8 cellular contexts compared by ENCODE assay signal in the genomic region with DNA sequence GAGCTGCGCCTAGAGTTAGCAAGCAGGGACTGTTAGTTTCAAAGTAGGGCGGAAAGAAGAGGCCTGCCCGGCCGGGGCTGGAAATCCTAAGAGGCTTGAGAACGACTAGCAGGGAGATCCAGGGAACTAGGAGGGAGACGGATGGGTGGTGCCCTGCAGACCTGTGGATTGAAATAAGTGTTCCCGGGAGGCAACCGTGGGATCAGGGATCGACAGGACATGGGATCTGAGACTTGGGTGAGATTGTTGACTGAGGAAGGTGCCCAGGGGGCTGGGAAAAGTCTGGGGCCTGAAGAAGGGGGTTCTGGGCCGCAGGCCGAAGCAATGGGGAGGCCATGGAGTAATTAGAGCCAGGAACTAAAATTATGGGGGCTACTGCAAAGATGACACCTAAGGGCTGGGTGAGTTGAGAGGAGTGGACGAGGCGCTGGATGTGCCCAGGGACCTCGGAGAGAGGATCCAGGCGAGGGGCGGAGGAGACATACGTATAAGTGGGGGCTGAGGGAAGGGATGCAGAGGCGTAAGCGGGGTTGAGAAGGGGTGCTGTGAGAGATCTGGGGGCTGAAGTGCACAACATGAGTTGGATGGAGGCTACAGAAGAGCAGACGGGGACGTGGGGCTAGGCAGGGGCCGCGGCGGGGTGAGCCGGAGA. TPM values are rescaled to one million over a fixed set of nuclear protein-coding genes. Genes with fewer than 3 reads are reported as not detected.
DNase-seq lines count a peak whose midpoint lies in the region; ATAC-seq and TF ChIP-seq lines count a peak whose summit lies in the region.

No MANE protein-coding gene starts in this region.

- no peaks in the 10 kb centered on the region for H3K4me1 ChIP-seq in breast epithelium

- no peaks in the 10 kb centered on the region for H3K9me3 ChIP-seq in breast epithelium

- TF ChIP-seq CTCF in breast epithelium (IDR thresholded peaks at IDR 0.05): no peak

- intact Hi-C loops in breast epithelium (cut with DNase I; ENCODE audit: low total_unique reads): no loop called here

- H3K27ac ChIP-seq in breast epithelium (peak overlapping the region; percentile 80 to 81), temporal lobe (ENCODE audit: low read depth, low read length) (peak overlapping the region; percentile 39)

- H3K4me3 ChIP-seq in breast epithelium: peak overlapping the region; percentile 68 to 85 (median 84)

- peak; percentile 22 for ATAC-seq in GM19351 (IDR thresholded peaks at IDR 0.05; ENCODE audit: unreplicated experiment)
- ATAC-seq in GM18909 (IDR thresholded peaks at IDR 0.05; ENCODE audit: poor library complexity, unreplicated experiment): no peak
- ATAC-seq in GM21723 (IDR thresholded peaks at IDR 0.05; ENCODE audit: unreplicated experiment): no peak

- DNase-seq in CD1c-positive myeloid dendritic cell (ENCODE audit: extremely low spot score) (peak; percentile 18), LHCN-M2 (ENCODE audit: low read depth) (peak; percentile 18), breast epithelium (ENCODE audit: low spot score in 2 of 2) (no peak), kidney tubule cell (ENCODE audit: low spot score) (peak; percentile 49)

- TF ChIP-seq POLR2A in breast epithelium (IDR thresholded peaks at IDR 0.05): no peak

- no peaks in the 10 kb centered on the region for H3K36me3 ChIP-seq in breast epithelium

- H3K27me3 ChIP-seq in breast epithelium: no peaks in the 10 kb centered on the region

RNA-seq across cellular contexts. Expression of gene LTA4H, which starts 0.6 kb away (rescaled TPM):
- total RNA-seq in LHCN-M2 (2014; rRNA removed) (82.0 and 92.0 TPM in 2 replicates), breast epithelium (10 to 100 TPM; 66.5 to 94.5 (median 67.4) TPM), temporal lobe (31.0 TPM)
- 42.2 TPM for polyA plus RNA-seq in LHCN-M2 (2012)

RNA-seq across cellular contexts. Expression of gene HAL, which starts 38.6 kb away (rescaled TPM):
- total RNA-seq in LHCN-M2 (2014; rRNA removed) (0.17 TPM in 1 of 2 replicates, not detected in the other), breast epithelium (1 to 10 TPM in 1 of 3 donors, under 1 TPM in 2; 0.59 to 4.3 (median 0.98) TPM), temporal lobe (under 0.01 TPM)
- polyA plus RNA-seq in LHCN-M2 (2012): not detected

Comparison
In these comparisons a context has a peak if more than half of its experiments do, and no peak if none do; other contexts are left out.
1. DNase-seq: peak in CD1c-positive myeloid dendritic cell (single experiment), LHCN-M2 (single experiment) and kidney tubule cell (single experiment); none in breast epithelium (0 of 2).